8 cellular contexts compared by ENCODE assay signal in genomic region chr17:35312790-35313711, GRCh38.
DNase-seq lines count a peak whose midpoint lies in the region; ATAC-seq, FAIRE-seq and TF ChIP-seq lines count a peak whose summit lies in the region.

No MANE protein-coding gene starts in this region.

- CTCF ChIA-PET in activated naive CD4-positive, alpha-beta T cell treated with anti-CD3 and anti-CD28 coated beads for 36 hours (lab: Charles Lee) = interaction anchor here (0.6 to 7.4 kb wide), 40 partner anchors 10 to 504 kb away, joined by 3 to 118 read pairs (median 4); partner anchors contain the start of genes SLFN12, SLFN12L and SLFN13

- peaks cover 13% of the 10 kb centered on the region for H3K9me3 Mint-ChIP-seq in activated naive CD4-positive, alpha-beta T cell treated with anti-CD3 and anti-CD28 coated beads for 36 hours

- H3K4me3 ChIP-seq in BLaER1 treated with 17β-estradiol and CSF1 and Interleukin-3, amounts not matched to agents 10 nM and 100 nM = peak overlapping the region; percentile 38 to 68 (median 54)
- H3K4me3 ChIP-seq in pancreas (peak overlapping the region in 1 of 4 donors; percentile 22), thymus (ENCODE audit: low read length) (peak overlapping the region; percentile 58)

- peak overlapping the region; percentile 44 to 81 (median 61); a peak in 21 of 22 replicates for H3K27ac ChIP-seq in BLaER1 treated with 17β-estradiol and CSF1 and Interleukin-3, amounts not matched to agents 10 nM and 100 nM
- H3K27ac ChIP-seq in pancreas (no peak overlapping the region), thymus (ENCODE audit: low read depth) (peak overlapping the region; percentile 97)

- peak overlapping the region; percentile 85 for H3K27ac Mint-ChIP-seq in activated naive CD4-positive, alpha-beta T cell treated with anti-CD3 and anti-CD28 coated beads for 36 hours

- peak overlapping the region; percentile 64 to 96 (median 87) for H3K4me2 ChIP-seq in BLaER1 treated with 17β-estradiol and CSF1 and Interleukin-3, amounts not matched to agents 10 nM and 100 nM

- in situ Hi-C loops in SK-MEL-5 (cut with HindIII; ENCODE audit: low pct_unique_long_range_greater_than_20kb, low sequenced_read_pairs) = loop anchor here (10.0 to 25.0 kb wide), 2 partner anchors 124 to 222 kb away; partner anchors contain the start of genes SLFN12, SLFN12L and SLFN13

- peak overlapping the region; percentile 77 for H3K4me3 Mint-ChIP-seq in activated naive CD4-positive, alpha-beta T cell treated with anti-CD3 and anti-CD28 coated beads for 36 hours

- peaks cover 20 to 29% (median 25%) of the 10 kb centered on the region in 10 experiments for H3K4me1 ChIP-seq in BLaER1 treated with 17β-estradiol and CSF1 and Interleukin-3, amounts not matched to agents 10 nM and 100 nM
- H3K4me1 ChIP-seq in pancreas (peaks cover 0 to 3% (median 0%) of the 10 kb centered on the region in 3 donors), thymus (ENCODE audit: control insufficient read depth, insufficient read depth, low read length) (peaks cover 17% of the 10 kb centered on the region)

- WGBS in pancreas, 2 donors = 10 to 11% methylated on average over 20 of the region's 20 CpGs
- 7% methylated on average over 20 of the region's 20 CpGs for WGBS in thymus

- no peaks in the 10 kb centered on the region for H3K27me3 Mint-ChIP-seq in activated naive CD4-positive, alpha-beta T cell treated with anti-CD3 and anti-CD28 coated beads for 36 hours (ENCODE audit: low read depth)

- DNase-seq in KG1 (lab: John Stamatoyannopoulos, UW) (peak; percentile 60), SK-MEL-5 (ENCODE audit: low read depth, low spot score) (peak; percentile 74), head of caudate nucleus (peak in 35 of 42 donors; percentile 6 to 71 (median 36)), pancreas (peak in 4 of 6 donors; percentile 14 to 47 (median 38))
- DNase-seq in activated naive CD4-positive, alpha-beta T cell treated with anti-CD3 and anti-CD28 coated beads for 36 hours = peak; percentile 78

- intact Hi-C loops in activated naive CD4-positive, alpha-beta T cell treated with anti-CD3 and anti-CD28 coated beads for 36 hours (cut with micrococcal nuclease) = loop anchor here (1.0 to 5.0 kb wide), 11 partner anchors 34 to 434 kb away; partner anchors contain the start of genes AP2B1, SLFN11, SLFN12 and SLFN13
- intact Hi-C loops in head of caudate nucleus (cut with DNase I) = loop anchor here (5.0 to 10.0 kb wide), 2 partner anchors 219 to 432 kb away; no protein-coding TSS in a partner anchor
- intact Hi-C loops in pancreas (cut with DNase I) = loop anchor here in 2 of 3 donors (5.0 kb wide), 2 partner anchors 219 to 224 kb away; partner anchors contain the start of gene SLFN12L (in 1 of the 2)

- H4K20me1 ChIP-seq in BLaER1 treated with 17β-estradiol and CSF1 and Interleukin-3, amounts not matched to agents 10 nM and 100 nM = no peaks in the 10 kb centered on the region

- ATAC-seq in GM19395 (IDR thresholded peaks at IDR 0.05; ENCODE audit: unreplicated experiment) = peak; percentile 73
- ATAC-seq in pancreas = peak; percentile 87 to 95 (median 94)

- peaks cover 27% of the 10 kb centered on the region for H3K4me1 Mint-ChIP-seq in activated naive CD4-positive, alpha-beta T cell treated with anti-CD3 and anti-CD28 coated beads for 36 hours (ENCODE audit: low read depth)

- no peaks in the 10 kb centered on the region for H3K36me3 ChIP-seq in BLaER1 treated with 17β-estradiol and CSF1 and Interleukin-3, amounts not matched to agents 10 nM and 100 nM
- H3K36me3 ChIP-seq in pancreas (no peaks in the 10 kb centered on the region), thymus (ENCODE audit: control insufficient read depth, insufficient read depth) (no peaks in the 10 kb centered on the region)

- H3K9me3 ChIP-seq in BLaER1 treated with 17β-estradiol and CSF1 and Interleukin-3, amounts not matched to agents 10 nM and 100 nM (replicated peaks in 1 of 11) = peaks cover 10 to 18% (median 13%) of the 10 kb centered on the region in 11 experiments; a peak in 20 of 22 replicates
- no peaks in the 10 kb centered on the region for H3K9me3 ChIP-seq in pancreas
- H3K9me3 ChIP-seq in thymus (ENCODE audit: control insufficient read depth) = no peaks in the 10 kb centered on the region

- H3K9ac ChIP-seq in BLaER1 treated with 17β-estradiol and CSF1 and Interleukin-3, amounts not matched to agents 10 nM and 100 nM = peak overlapping the region; percentile 31 to 79 (median 68); a peak in 21 of 22 replicates

- no peak for FAIRE-seq in pancreas (lab: Jason Lieb, UNC)

- TF ChIP-seq CTCF in pancreas (IDR thresholded peaks at IDR 0.05) = peak; percentile 54 to 69 (median 66)

- H3K27me3 ChIP-seq in BLaER1 treated with 17β-estradiol and CSF1 and Interleukin-3, amounts not matched to agents 10 nM and 100 nM = no peaks in the 10 kb centered on the region
- no peaks in the 10 kb centered on the region for H3K27me3 ChIP-seq in pancreas
- H3K27me3 ChIP-seq in thymus (ENCODE audit: control insufficient read depth, insufficient read depth) = no peaks in the 10 kb centered on the region

- no peaks in the 10 kb centered on the region for H3K36me3 Mint-ChIP-seq in activated naive CD4-positive, alpha-beta T cell treated with anti-CD3 and anti-CD28 coated beads for 36 hours (ENCODE audit: low read depth)

Comparison
In these comparisons a context has a peak if more than half of its experiments do, and no peak if none do; other contexts are left out.
1. H3K27ac ChIP-seq: peak in BLaER1 treated with 17β-estradiol and CSF1 and Interleukin-3, amounts not matched to agents 10 nM and 100 nM (11 of 11) and thymus (single experiment); none in pancreas (0 of 4).
2. Peak in every context shown above with its lines, with median percentiles within 50 percentile points of each other: DNase-seq.